ENCODE assay signal across 17 cellular contexts in genomic region chr2:46974659-46975058, GRCh38. TPM values are rescaled to one million over a fixed set of nuclear protein-coding genes. Genes with fewer than 3 reads are reported as not detected.
A peak's percentile ranks its signal among the peaks of the same experiment; 100 is the strongest.
DNase-seq lines count a peak whose midpoint lies in the region; ATAC-seq lines count a peak whose summit lies in the region.
"Had no signal": no experiment of that assay in that cellular context is flagged by ENCODE, and none has a peak within 500 bp of the region (broad histone marks: within the 10 kb centered on the region; RNA-seq: fewer than 3 reads in every experiment).

No MANE protein-coding gene starts in this region.

- H3K36me3 Mint-ChIP-seq in memory B cell, result peaks cover 33% of the 10 kb centered on the region

- H3K9me3 ChIP-seq in KOPT-K1 (ENCODE audit: insufficient read depth, low read length, poor library complexity, severe bottlenecking), result no peaks in the 10 kb centered on the region
- H3K9me3 ChIP-seq: Peyer's patch had no signal

- no peaks in the 10 kb centered on the region for H3K9me3 Mint-ChIP-seq in memory B cell
- H3K9me3 Mint-ChIP-seq: IgD-negative memory B cell had no signal

- H3K36me3 ChIP-seq in KOPT-K1 (ENCODE audit: insufficient read depth, low read length), result peaks cover 95% of the 10 kb centered on the region

- peak overlapping the region; percentile 67 for H3K27ac Mint-ChIP-seq in memory B cell

- DNase-seq in left ventricle myocardium superior, result peak; percentile 22
- DNase-seq in Right ventricle myocardium superior, result no peak
- DNase-seq in memory B cell (ENCODE audit: low spot score in 2 of 2), result no peak
- no peak for DNase-seq in HuH-7.5 (ENCODE audit: low spot score)
- no peak for DNase-seq in C1 segment of cervical spinal cord (lab: John Stamatoyannopoulos, UW)
- DNase-seq: DMS 273 treated with DMSO at 0.1 percent for 48 hours, DND-41, GM23248, HCEC 1CT, NCI-H1105, NCI-H2081 treated with DMSO at 0.1 percent for 48 hours, Peyer's patch had no signal

- peak overlapping the region; percentile 51 for H3K27ac ChIP-seq in KOPT-K1 (ENCODE audit: low read depth, low read length, poor library complexity, severe bottlenecking)
- H3K27ac ChIP-seq: GM23248, Peyer's patch, SK-N-MC had no signal

- peaks cover 64% of the 10 kb centered on the region for H3K4me1 Mint-ChIP-seq in memory B cell

- no peak for ATAC-seq in left ventricle myocardium superior
- no peak for ATAC-seq in Right ventricle myocardium superior (ENCODE audit: poor library complexity)
- no peak for ATAC-seq in memory B cell (ENCODE audit: low read depth)
- ATAC-seq in GM19397 (IDR thresholded peaks at IDR 0.05; ENCODE audit: unreplicated experiment), result no peak
- ATAC-seq: Right ventricle myocardium inferior had no signal

- H3K27me3 Mint-ChIP-seq in memory B cell, result no peaks in the 10 kb centered on the region
- H3K27me3 Mint-ChIP-seq: IgD-negative memory B cell had no signal

- intact Hi-C loops in left ventricle myocardium superior (cut with micrococcal nuclease) (no loop called here), Right ventricle myocardium superior (cut with DNase I) (no loop called here)

- no peak overlapping the region for H3K4me3 Mint-ChIP-seq in memory B cell

RNA-seq across cellular contexts. Expression of gene TTC7A, which starts 33.6 kb away (rescaled TPM):
- total RNA-seq in left ventricle myocardium superior, result 8.5 TPM
- total RNA-seq in Right ventricle myocardium superior, result 9.2 TPM

RNA-seq across cellular contexts. Expression of gene MCFD2, which starts 59.1 kb away (rescaled TPM):
- total RNA-seq in left ventricle myocardium superior, result 65.6 TPM
- 57.1 TPM for total RNA-seq in Right ventricle myocardium superior
